8 cellular contexts compared by ENCODE assay signal in genomic region chr1:156740679-156741612, GRCh38. TPM values are rescaled to one million over a fixed set of nuclear protein-coding genes. Genes with fewer than 3 reads are reported as not detected.
DNase-seq lines count a peak whose midpoint lies in the region; ATAC-seq, FAIRE-seq and TF ChIP-seq lines count a peak whose summit lies in the region.

Gene MRPL24 (minus strand): TSS chr1:156741088. CDS start chr1:156738704, 2,384 bp downstream.

- H2AFZ ChIP-seq in parathyroid adenoma, result peak within 1 kb of the TSS; percentile 75

- FAIRE-seq in GM12891 (lab: Jason Lieb, UNC), result peak; percentile 98

- peaks cover under 1% of the 10 kb centered on the region for H3K79me2 ChIP-seq in parathyroid adenoma

- TF ChIP-seq POLR2A in GM12891 (IDR thresholded peaks at IDR 0.05; ENCODE audit: low read depth, low read length), result peak; percentile 66
- TF ChIP-seq POLR2A in tibial nerve (IDR thresholded peaks at IDR 0.05), result peak in 1 of 2 donors; percentile 51

- H3K4me1 ChIP-seq in cardiac muscle cell (ENCODE audit: low read depth) (peaks cover 5% of the 10 kb centered on the region), parathyroid adenoma (peaks cover 5% of the 10 kb centered on the region), tibial nerve (peaks cover 0 to 58% (median 18%) of the 10 kb centered on the region in 4 donors)

- H3K9me3 Mint-ChIP-seq in T-cell, result peaks cover 0 to 3% (median 0%) of the 10 kb centered on the region in 3 donors

- CTCF ChIA-PET in T-cell (lab: Charles Lee), result interaction anchor here in 1 of 2 donors (0.6 to 1.9 kb wide), 8 partner anchors 10 to 458 kb away, joined by 3 to 43 read pairs (median 6); partner anchors contain the start of genes CRABP2, HDGF, ISG20L2 and METTL25B

- H3K27me3 ChIP-seq in cardiac muscle cell, result no peaks in the 10 kb centered on the region
- no peaks in the 10 kb centered on the region for H3K27me3 ChIP-seq in parathyroid adenoma (ENCODE audit: control insufficient read depth, insufficient read depth, low read length)
- H3K27me3 ChIP-seq in tibial nerve, result no peaks in the 10 kb centered on the region

- H3K27ac Mint-ChIP-seq in T-cell, result peak within 1 kb of the TSS; percentile 98 to 99

- peaks cover 42 to 45% (median 43%) of the 10 kb centered on the region in 3 donors for H3K4me1 Mint-ChIP-seq in T-cell

- H3K4me3 ChIP-seq in cardiac muscle cell, result peak within 1 kb of the TSS; percentile 46
- peak within 1 kb of the TSS; percentile 92 for H3K4me3 ChIP-seq in parathyroid adenoma (ENCODE audit: low read depth, low read length)
- H3K4me3 ChIP-seq in tibial nerve, result peak within 1 kb of the TSS; percentile 47 to 81 (median 70)

- 1% methylated on average over 42 of the region's 42 CpGs for WGBS in adipose tissue, 3 donors
- 2% methylated on average over 39 to 42 of the region's 42 CpGs for WGBS in tibial nerve, 2 donors

- H3K36me3 Mint-ChIP-seq in T-cell, result peaks cover 32% of the 10 kb centered on the region

- TF ChIP-seq EP300 in tibial nerve (IDR thresholded peaks at IDR 0.05), result peak; percentile 97

- peak; percentile 90 for ATAC-seq in HG02840 (IDR thresholded peaks at IDR 0.05; ENCODE audit: low FRiP score, unreplicated experiment)
- peak; percentile 89 to 93 (median 91) for ATAC-seq in T-cell (replicated peaks in 1 of 4)

- peak within 1 kb of the TSS; percentile 96 to 99 (median 97) for H3K4me3 Mint-ChIP-seq in T-cell

- no peaks in the 10 kb centered on the region for H3K9me3 ChIP-seq in cardiac muscle cell (ENCODE audit: low read depth)
- H3K9me3 ChIP-seq in parathyroid adenoma (ENCODE audit: control insufficient read depth, low read length), result no peaks in the 10 kb centered on the region
- no peaks in the 10 kb centered on the region for H3K9me3 ChIP-seq in tibial nerve

- TF ChIP-seq CTCF in cardiac muscle cell (IDR thresholded peaks at IDR 0.05; ENCODE audit: low read depth, low read length), result no peak
- TF ChIP-seq CTCF in parathyroid adenoma (IDR thresholded peaks at IDR 0.05), result no peak
- TF ChIP-seq CTCF in tibial nerve (IDR thresholded peaks at IDR 0.05), result peak in 2 of 5 experiments; percentile 21 to 42

- peak within 1 kb of the TSS; percentile 79 for H3K4me2 ChIP-seq in parathyroid adenoma (ENCODE audit: low read length)

- POLR2A ChIA-PET in T-cell (lab: Charles Lee), result interaction anchor here (0.5 to 1.7 kb wide), 11 partner anchors 11 to 763 kb away, joined by 3 to 29 read pairs (median 6); partner anchors contain the start of genes ISG20L2 (in 2 of the 2), METTL25B (in 2 of the 2), HDGF (in 1 of the 2) and PRCC (in 1 of the 2)

- H3K9ac ChIP-seq in parathyroid adenoma, result no peak within 1 kb of the TSS

- H3K27me3 Mint-ChIP-seq in T-cell, result no peaks in the 10 kb centered on the region

- peak; percentile 87 for DNase-seq in GM12891 (ENCODE audit: insufficient read length, low spot score)
- DNase-seq in NCI-H1436 treated with DMSO at 0.1 percent for 48 hours (lab: John Stamatoyannopoulos, UW), result peak; percentile 97
- DNase-seq in T-cell, result peak; percentile 85 to 99 (median 97)
- peak; percentile 99 to 100 for DNase-seq in cardiac muscle cell (ENCODE audit: low read depth in 1 of 2, low spot score in 1 of 2)
- peak; percentile 95 to 99 for DNase-seq in tibial nerve (ENCODE audit: low spot score in 2 of 2)

- H3K36me3 ChIP-seq in cardiac muscle cell (peaks cover 5% of the 10 kb centered on the region), parathyroid adenoma (ENCODE audit: control insufficient read depth, insufficient read depth, low read length) (no peaks in the 10 kb centered on the region), tibial nerve (peaks cover 0 to 63% (median 15%) of the 10 kb centered on the region in 3 donors)

- H3K27ac ChIP-seq in adipose tissue (ENCODE audit: low read depth, low read length), result peak within 1 kb of the TSS; percentile 1
- H3K27ac ChIP-seq in cardiac muscle cell, result peak within 1 kb of the TSS; percentile 88
- peak within 1 kb of the TSS; percentile 92 for H3K27ac ChIP-seq in parathyroid adenoma
- H3K27ac ChIP-seq in tibial nerve, result peak within 1 kb of the TSS; percentile 85 to 93 (median 89)

TF ChIP-seq in GM12891, 5 proteins besides CTCF, POLR2A, EP300 and RAD21:
- peak; percentile 56 for TF ChIP-seq SPI1 (IDR thresholded peaks at IDR 0.05; ENCODE audit: low read depth, low read length)
- TF ChIP-seq POU2F2 (IDR thresholded peaks at IDR 0.05; ENCODE audit: low read depth, low read length), result peak; percentile 27
- TF ChIP-seq TAF1 (IDR thresholded peaks at IDR 0.05; ENCODE audit: low read depth, low read length), result peak; percentile 61
- peak; percentile 47; the same call in 1 of the 2 replicates for TF ChIP-seq POLR2AphosphoS5 (IDR thresholded peaks at IDR 0.05; ENCODE audit: low read depth, low read length)
- peak; percentile 77 for TF ChIP-seq PAX5 (IDR thresholded peaks at IDR 0.05; ENCODE audit: insufficient read depth, low read length, severe bottlenecking)
TF ChIP-seq in GM12891: peak in this region for 5.

RNA-seq across cellular contexts. Expression of gene MRPL24, which starts in this region (rescaled TPM):
- 116 TPM for polyA plus RNA-seq in GM12891 (2012; ENCODE audit: low read depth, missing spikeins)
- total RNA-seq in T-cell (10 to 100 TPM; 23.8 to 66.6 (median 52.6) TPM), cardiac muscle cell (34.9 and 54.1 TPM in 2 replicates), tibial nerve (10 to 100 TPM; 48.6 to 90.4 (median 66.2) TPM)
- polyA plus RNA-seq in adipose tissue (100 to 1,000 TPM; 104 to 178 (median 151) TPM), cardiac muscle cell (70.7 and 77.7 TPM in 2 replicates)

Comparison
In these comparisons a context has a peak if more than half of its experiments do, and no peak if none do; other contexts are left out.
1. Peak in every context shown above with its lines: DNase-seq, ATAC-seq, H3K4me3 ChIP-seq and H3K27ac ChIP-seq.
2. H3K27ac ChIP-seq: peak in every context shown above with its lines; median percentile 92 in parathyroid adenoma; 89 in tibial nerve; 88 in cardiac muscle cell; 1 in adipose tissue.